ENCODE assay signal across 23 cellular contexts in genomic region chr17:14276535-14277250, GRCh38. TPM values are rescaled to one million over a fixed set of nuclear protein-coding genes. Genes with fewer than 3 reads are reported as not detected.
DNase-seq lines count a peak whose midpoint lies in the region; ATAC-seq, FAIRE-seq and TF ChIP-seq lines count a peak whose summit lies in the region.
"Had no signal": no experiment of that assay in that cellular context is flagged by ENCODE, and none has a peak within 500 bp of the region (broad histone marks: within the 10 kb centered on the region; RNA-seq: fewer than 3 reads in every experiment).

No MANE protein-coding gene starts in this region.

- no peak overlapping the region for H3K4ac ChIP-seq in H1 (replicated peaks; ENCODE audit: insufficient read length, low read depth, low read length)

- no peak overlapping the region for H2BK20ac ChIP-seq in H1 (ENCODE audit: low read length)

- H3K36me3 ChIP-seq in H1 (ENCODE audit: control insufficient read depth in 2 of 4, insufficient read depth in 4 of 4, low read length in 3 of 4) (no peaks in the 10 kb centered on the region), right lobe of liver (no peaks in the 10 kb centered on the region)
- H3K36me3 ChIP-seq: HAP-1 had no signal

- no peak overlapping the region for H3K56ac ChIP-seq in H1 (replicated peaks; ENCODE audit: insufficient read length, low read depth, low read length)

- intact Hi-C loops in right lobe of liver (cut with DNase I) = no loop called here

- DNase-seq in H1 (ENCODE audit: low read depth in 1 of 2, low spot score in 2 of 2) = no peak
- no peak for DNase-seq in left lobe of liver (ENCODE audit: low spot score)
- DNase-seq in right lobe of liver = no peak
- DNase-seq in superior temporal gyrus (ENCODE audit: extremely low spot score) = no peak
- DNase-seq in NCI-H774 (lab: John Stamatoyannopoulos, UW) = no peak
- DNase-seq in activated CD4-positive, CD25-positive, alpha-beta regulatory T cell treated with anti-CD3 and anti-CD28 coated beads, Interleukin-2, amount 50 U/mL, for 72 hours = no peak
- no peak for DNase-seq in NK-92 (lab: John Stamatoyannopoulos, UW; ENCODE audit: unreplicated experiment)
- DNase-seq: 8988T; C1 segment of cervical spinal cord; Calu3; CD4-positive, alpha-beta memory T cell; COR-L47; DMS53; DND-41; GM23248; HFFc6 had no signal

- no peak overlapping the region for H3K23ac ChIP-seq in H1 (ENCODE audit: insufficient read length)

- H3K79me1 ChIP-seq in H1 (ENCODE audit: low read depth, low read length) = no peaks in the 10 kb centered on the region

- no peak overlapping the region for H4K8ac ChIP-seq in H1 (ENCODE audit: extremely low read depth, insufficient read depth, low read length)

- no peaks in the 10 kb centered on the region for H3K9me3 ChIP-seq in H1 (ENCODE audit: insufficient read depth in 2 of 2, low read depth in 1 of 2, low read length in 1 of 2)
- H3K9me3 ChIP-seq in right lobe of liver = no peaks in the 10 kb centered on the region
- H3K9me3 ChIP-seq: HAP-1 had no signal

- no peak for TF ChIP-seq EP300 in H1 (IDR thresholded peaks at IDR 0.05; ENCODE audit: borderline replicate concordance in 1 of 2, low read depth in 2 of 2, low read length in 2 of 2)

- H4K20me1 ChIP-seq in H1 (replicated peaks in 1 of 2; ENCODE audit: control insufficient read depth in 1 of 2, insufficient read depth in 2 of 2, low read length in 2 of 2) = no peaks in the 10 kb centered on the region

- H3K18ac ChIP-seq in H1 (ENCODE audit: extremely low read depth, low read length) = no peak overlapping the region

- no peak for TF ChIP-seq CTCF in 22Rv1 (IDR thresholded peaks at IDR 0.05)
- no peak for TF ChIP-seq CTCF in H1 (IDR thresholded peaks at IDR 0.05; ENCODE audit: control extremely low read depth in 1 of 3, insufficient read depth in 1 of 3, low read depth in 1 of 3, low read length in 3 of 3)
- no peak for TF ChIP-seq CTCF in right lobe of liver (IDR thresholded peaks at IDR 0.05)

- peak overlapping the region; percentile 48 for H3K27ac ChIP-seq in 22Rv1
- no peak overlapping the region for H3K27ac ChIP-seq in H1 (ENCODE audit: low read depth, low read length)
- no peak overlapping the region for H3K27ac ChIP-seq in right lobe of liver
- H3K27ac ChIP-seq: GM23248 had no signal

- ATAC-seq in left lobe of liver (peak; percentile 76), right lobe of liver (peak; percentile 74 to 98 (median 90))

- 90% methylated on average over 2 of the region's 2 CpGs; no CpG with 5 or more reads in 1 of the 2 experiments for WGBS in H1 (ENCODE audit: extremely low coverage in 1 of 2, insufficient coverage in 1 of 2, insufficient read length in 1 of 2, insufficient replicate concordance in 2 of 2, low coverage in 1 of 2, low lambda C conversion rate in 2 of 2, missing lambda C conversion rate in 1 of 2), 2 experiments
- WGBS in right lobe of liver (ENCODE audit: insufficient coverage, low coverage, low lambda C conversion rate, missing lambda C conversion rate) = 43% methylated on average over 2 of the region's 2 CpGs

- TF ChIP-seq RAD21 in H1 (IDR thresholded peaks at IDR 0.05 in 1 of 2, conservative IDR thresholded peaks at IDR 0.05 in 1 of 2; ENCODE audit: low read depth in 2 of 2, low read length in 2 of 2) = no peak

- no peaks in the 10 kb centered on the region for H3K23me2 ChIP-seq in H1 (ENCODE audit: low read depth, low read length)

- POLR2A ChIA-PET in H1 (lab: Charles Lee; ENCODE audit: partially characterized antibody) = interaction anchor here (1.3 kb wide), 1 partner anchor 21 kb away, joined by 3 read pairs; no protein-coding TSS in a partner anchor

- H3K4me3 ChIP-seq in H1 (ENCODE audit: extremely low read depth in 1 of 4, insufficient read depth in 2 of 4, low read depth in 3 of 4, low read length in 4 of 4) = no peak overlapping the region
- H3K4me3 ChIP-seq in right lobe of liver = no peak overlapping the region
- H3K4me3 ChIP-seq: GM23248, HAP-1 had no signal

- no peak overlapping the region for H2BK12ac ChIP-seq in H1 (ENCODE audit: low read depth, low read length)

- no peak overlapping the region for H2AK5ac ChIP-seq in H1 (ENCODE audit: low read depth, low read length)

- H2AFZ ChIP-seq in H1 (ENCODE audit: low read length) = no peak overlapping the region
- H2AFZ ChIP-seq: GM23248 had no signal

- TF ChIP-seq POLR2A in H1 (IDR thresholded peaks at IDR 0.05; ENCODE audit: control extremely low read depth in 1 of 2, low read depth in 2 of 2, low read length in 2 of 2) = no peak
- TF ChIP-seq POLR2A in right lobe of liver (IDR thresholded peaks at IDR 0.05) = no peak

- CTCF ChIA-PET in H1 (lab: Charles Lee; ENCODE audit: partially characterized antibody) = no interaction called here

- no peak overlapping the region for H4K91ac ChIP-seq in H1 (replicated peaks; ENCODE audit: insufficient read length, low read length)

- no peak overlapping the region for H3K14ac ChIP-seq in H1 (ENCODE audit: insufficient read length)

- H3K4me1 ChIP-seq in H1 (replicated peaks in 1 of 4; ENCODE audit: control insufficient read depth in 3 of 4, insufficient read depth in 4 of 4, low read length in 3 of 4) (no peaks in the 10 kb centered on the region), right lobe of liver (peaks cover 0 to 9% (median 6%) of the 10 kb centered on the region in 4 donors)
- H3K4me1 ChIP-seq: HAP-1 had no signal

- no peaks in the 10 kb centered on the region for H3K79me2 ChIP-seq in H1 (ENCODE audit: control insufficient read depth in 1 of 2, insufficient read depth in 2 of 2, low read length in 2 of 2)

- FAIRE-seq in H1 (lab: Jason Lieb, UNC) = peak; percentile 66
- FAIRE-seq: G401.6, GM12892, H54 had no signal

- H2BK120ac ChIP-seq in H1 (replicated peaks; ENCODE audit: low read depth, low read length) = no peak overlapping the region

- H3K27me3 ChIP-seq in H1 (replicated peaks in 1 of 4; ENCODE audit: control insufficient read depth in 3 of 4, extremely low read depth in 1 of 4, insufficient read depth in 3 of 4, low read length in 3 of 4) (no peaks in the 10 kb centered on the region), right lobe of liver (no peaks in the 10 kb centered on the region)

- H2BK15ac ChIP-seq in H1 (ENCODE audit: low read length) = no peak overlapping the region

- no peak overlapping the region for H3K9ac ChIP-seq in H1 (replicated peaks in 1 of 4; ENCODE audit: extremely low read depth in 1 of 4, low read depth in 3 of 4, low read length in 3 of 4)
- H3K9ac ChIP-seq: GM23248 had no signal

- H4K5ac ChIP-seq in H1 (ENCODE audit: insufficient read length, low read depth, low read length) = no peak overlapping the region

- no peak overlapping the region for H3K4me2 ChIP-seq in H1 (ENCODE audit: insufficient read depth in 1 of 2, low read depth in 2 of 2, low read length in 2 of 2)

- no peak overlapping the region for H2BK5ac ChIP-seq in H1 (ENCODE audit: low read depth, low read length)

TF ChIP-seq in H1, 55 proteins besides CTCF, POLR2A, EP300 and RAD21:
- TF ChIP-seq GTF2F1 (IDR thresholded peaks at IDR 0.05; ENCODE audit: borderline replicate concordance, low read depth, low read length) (no peak), HDAC2 (IDR thresholded peaks at IDR 0.05; ENCODE audit: borderline replicate concordance in 1 of 2, low read depth in 2 of 2, low read length in 2 of 2) (no peak), E2F6 (IDR thresholded peaks at IDR 0.05) (no peak), TBP (IDR thresholded peaks at IDR 0.05; ENCODE audit: low read depth, low read length) (no peak), BRCA1 (IDR thresholded peaks at IDR 0.05; ENCODE audit: low read depth, low read length) (no peak)

RNA-seq across cellular contexts. Expression of gene HS3ST3B1, which starts 24.2 kb away (rescaled TPM):
- 14.0 and 14.4 TPM in 2 replicates for total RNA-seq in H1 (2021; fragmentation: NEBNext Ultra II Directional; extraction: Animal tissue kit (Norgen Biotek cat#: 25700))
- 4.7 and 6.1 TPM in 2 replicates for polyA plus RNA-seq in H1 (2011; rRNA removed)
- 5.6 TPM for polyA plus RNA-seq in H1 (2011; cell fraction: cytosol; rRNA removed)
- 7.2 TPM for polyA plus RNA-seq in H1 (2011; cell fraction: nucleus; rRNA removed)
- polyA plus RNA-seq in H1 (2012, experiment 1 of 2) = 6.1 to 7.0 TPM (median 6.9 TPM) in 4 replicates
- polyA plus RNA-seq in H1 (2012, experiment 2 of 2) = 2.1 TPM
- 6.1 TPM for polyA plus RNA-seq in H1 (2013, experiment 1 of 2)
- polyA plus RNA-seq in H1 (2013, experiment 2 of 2) = 6.8 TPM
- 11.3 and 12.4 TPM in 2 replicates for polyA minus RNA-seq in H1 (2011; rRNA and poly(A)+ RNA removed)
- polyA minus RNA-seq in H1 (2011; cell fraction: cytosol; rRNA and poly(A)+ RNA removed) = 14.5 TPM
- polyA minus RNA-seq in H1 (2011; cell fraction: nucleus; rRNA and poly(A)+ RNA removed) = 23.0 TPM
- total RNA-seq in left lobe of liver (39.8 TPM), right lobe of liver (10 to 100 TPM; 22.5 to 36.6 (median 28.2) TPM)
- total RNA-seq: A673 had no signal

RNA-seq across cellular contexts. Expression of gene CDRT15, which starts 40.0 kb away (rescaled TPM):
- total RNA-seq in H1 (2021; fragmentation: NEBNext Ultra II Directional; extraction: Animal tissue kit (Norgen Biotek cat#: 25700)) = not detected in 2 replicates
- not detected in 2 replicates for polyA plus RNA-seq in H1 (2011; rRNA removed)
- not detected for polyA plus RNA-seq in H1 (2011; cell fraction: cytosol; rRNA removed)
- polyA plus RNA-seq in H1 (2011; cell fraction: nucleus; rRNA removed) = not detected
- 0.53 to 0.62 TPM (median 0.58 TPM) in 3 of 4 replicates, not detected in the other for polyA plus RNA-seq in H1 (2012, experiment 1 of 2)
- not detected for polyA plus RNA-seq in H1 (2012, experiment 2 of 2)
- not detected for polyA plus RNA-seq in H1 (2013, experiment 1 of 2)
- polyA plus RNA-seq in H1 (2013, experiment 2 of 2) = not detected
- not detected in 2 replicates for polyA minus RNA-seq in H1 (2011; rRNA and poly(A)+ RNA removed)
- polyA minus RNA-seq in H1 (2011; cell fraction: cytosol; rRNA and poly(A)+ RNA removed) = not detected
- not detected for polyA minus RNA-seq in H1 (2011; cell fraction: nucleus; rRNA and poly(A)+ RNA removed)
- not detected for total RNA-seq in left lobe of liver
- total RNA-seq in right lobe of liver = not detected
- total RNA-seq: A673; Calu3; CD4-positive, alpha-beta memory T cell; GM23248; HFFc6 had no signal
- polyA plus RNA-seq: BJ; CD4-positive, alpha-beta memory T cell; GM23248 had no signal
